Comparison of ENCODE assay signal across 7 cellular contexts in the genomic region with DNA sequence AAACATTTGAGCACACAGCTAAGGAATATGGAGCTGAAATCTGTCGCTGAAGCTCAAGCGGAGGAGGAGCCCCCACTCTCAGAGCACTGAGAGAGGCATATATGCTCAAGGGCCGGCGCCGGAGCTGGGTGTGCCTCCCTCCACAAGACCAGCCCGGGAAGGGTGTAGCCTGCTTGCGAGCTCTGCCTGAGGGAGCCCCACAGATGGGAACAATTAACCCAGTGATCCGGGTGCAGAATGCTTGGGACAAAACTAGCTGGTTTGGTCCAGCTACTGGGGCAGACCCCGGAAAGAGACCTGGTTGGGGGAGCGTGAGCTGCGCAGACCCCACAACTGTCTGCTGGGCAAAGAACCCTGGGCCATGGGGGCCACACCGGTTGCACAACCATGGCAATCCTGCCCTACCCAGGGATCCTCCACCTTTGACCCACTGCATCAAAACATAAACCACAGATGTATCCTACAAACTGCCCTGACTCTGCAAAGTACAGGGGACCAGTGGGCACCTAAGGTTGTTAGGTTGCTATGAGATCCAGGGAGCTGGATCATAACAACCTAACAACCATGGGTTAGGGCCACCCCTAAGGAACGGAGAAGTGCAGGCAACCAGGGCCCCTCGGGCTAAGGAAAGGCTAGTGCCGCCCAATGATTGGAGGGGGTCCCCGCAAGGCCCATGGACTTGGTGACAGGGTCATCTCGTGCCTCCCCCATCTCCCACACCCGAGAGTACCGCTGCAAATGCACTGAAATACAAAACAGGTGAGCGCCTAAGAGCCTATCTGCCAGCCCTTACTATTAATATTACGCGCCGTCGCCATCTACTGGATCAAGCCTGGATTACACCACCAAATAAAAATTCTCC. TPM values are rescaled to one million over a fixed set of nuclear protein-coding genes. Genes with fewer than 3 reads are reported as not detected.
DNase-seq lines count a peak whose midpoint lies in the region; ATAC-seq and TF ChIP-seq lines count a peak whose summit lies in the region.

No MANE protein-coding gene starts in this region.

- no peaks in the 10 kb centered on the region for H3K36me3 ChIP-seq in hepatocyte (replicated peaks; ENCODE audit: insufficient read depth, low read depth)
- no peaks in the 10 kb centered on the region for H3K36me3 ChIP-seq in spleen

- TF ChIP-seq POLR2A in spleen (IDR thresholded peaks at IDR 0.05) = no peak

- no peak overlapping the region for H3K4me3 ChIP-seq in hepatocyte
- no peak overlapping the region for H3K4me3 ChIP-seq in spleen

- no peaks in the 10 kb centered on the region for H3K9me3 Mint-ChIP-seq in activated naive CD8-positive, alpha-beta T cell treated with anti-CD3 and anti-CD28 coated beads, Interleukin-2, amount 50 U/mL, for 24 hours

- no peaks in the 10 kb centered on the region for H4K20me1 ChIP-seq in hepatocyte (ENCODE audit: insufficient read depth, poor library complexity, severe bottlenecking)

- no peak overlapping the region for H3K4me3 Mint-ChIP-seq in activated naive CD8-positive, alpha-beta T cell treated with anti-CD3 and anti-CD28 coated beads, Interleukin-2, amount 50 U/mL, for 24 hours

- H3K27ac ChIP-seq in hepatocyte = no peak overlapping the region
- no peak overlapping the region for H3K27ac ChIP-seq in spleen

- DNase-seq in GM03348 (ENCODE audit: low spot score) = peak; percentile 64
- peak; percentile 32 for DNase-seq in GM20000 (ENCODE audit: low spot score)
- DNase-seq in NCI-H526 (lab: John Stamatoyannopoulos, UW) = peak; percentile 57 to 82
- peak; percentile 27 for DNase-seq in activated naive CD8-positive, alpha-beta T cell treated with anti-CD3 and anti-CD28 coated beads, Interleukin-2, amount 50 U/mL, for 24 hours
- peak; percentile 74 for DNase-seq in hepatocyte (ENCODE audit: low spot score)
- peak; percentile 71 for DNase-seq in spleen

- no peaks in the 10 kb centered on the region for H3K27me3 ChIP-seq in hepatocyte
- peaks cover 0 to 10% (median 3%) of the 10 kb centered on the region in 7 donors for H3K27me3 ChIP-seq in spleen (replicated peaks in 1 of 7)

- 58% methylated on average over 24 of the region's 24 CpGs for WGBS in hepatocyte (ENCODE audit: low lambda C conversion rate, missing lambda C conversion rate)
- 55 to 66% (median 58%) methylated on average over 23 to 24 of the region's 24 CpGs for WGBS in spleen, 5 donors

- no peaks in the 10 kb centered on the region for H3K4me1 Mint-ChIP-seq in activated naive CD8-positive, alpha-beta T cell treated with anti-CD3 and anti-CD28 coated beads, Interleukin-2, amount 50 U/mL, for 24 hours

- no peak overlapping the region for H3K27ac Mint-ChIP-seq in activated naive CD8-positive, alpha-beta T cell treated with anti-CD3 and anti-CD28 coated beads, Interleukin-2, amount 50 U/mL, for 24 hours

- H3K27me3 Mint-ChIP-seq in activated naive CD8-positive, alpha-beta T cell treated with anti-CD3 and anti-CD28 coated beads, Interleukin-2, amount 50 U/mL, for 24 hours = peaks cover 1% of the 10 kb centered on the region

- H3K79me2 ChIP-seq in hepatocyte = no peaks in the 10 kb centered on the region

- intact Hi-C loops in spleen (cut with DNase I; ENCODE audit: low total_unique reads) = no loop called here

- H3K9me3 ChIP-seq in hepatocyte (ENCODE audit: low read depth) (no peaks in the 10 kb centered on the region), spleen (no peaks in the 10 kb centered on the region)

- ATAC-seq in HG03439 (IDR thresholded peaks at IDR 0.05; ENCODE audit: unreplicated experiment) = peak; percentile 87
- no peak for ATAC-seq in activated naive CD8-positive, alpha-beta T cell treated with anti-CD3 and anti-CD28 coated beads, Interleukin-2, amount 50 U/mL, for 24 hours

- H3K4me1 ChIP-seq in hepatocyte (ENCODE audit: insufficient read depth) (peaks cover 3% of the 10 kb centered on the region), spleen (no peaks in the 10 kb centered on the region)

- no peak overlapping the region for H2AFZ ChIP-seq in hepatocyte

- peak overlapping the region; percentile 12 for H3K4me2 ChIP-seq in hepatocyte

- H3K9me2 ChIP-seq in hepatocyte (replicated peaks; ENCODE audit: insufficient read depth) = no peaks in the 10 kb centered on the region

- H3K36me3 Mint-ChIP-seq in activated naive CD8-positive, alpha-beta T cell treated with anti-CD3 and anti-CD28 coated beads, Interleukin-2, amount 50 U/mL, for 24 hours (ENCODE audit: low read depth) = no peaks in the 10 kb centered on the region

- TF ChIP-seq CTCF in GM20000 (IDR thresholded peaks at IDR 0.05; ENCODE audit: extremely low read depth, missing control alignments) = peak; percentile 55
- TF ChIP-seq CTCF in hepatocyte (IDR thresholded peaks at IDR 0.05; ENCODE audit: poor library complexity) = peak; percentile 59
- peak in 6 of 11 experiments; percentile 30 to 54 (median 40) for TF ChIP-seq CTCF in spleen (IDR thresholded peaks at IDR 0.05 in 8 of 11, conservative IDR thresholded peaks at IDR 0.05 in 3 of 11)

RNA-seq across cellular contexts. Expression of a gene that starts 53.4 kb away (rescaled TPM):
- total RNA-seq in hepatocyte (0.03 and 0.12 TPM in 2 replicates), spleen (not detected)
- polyA plus RNA-seq in hepatocyte (0.28 TPM in 1 of 2 replicates, not detected in the other), spleen (under 1 TPM in 1 of 3 donors, not detected in 2; under 0.01 TPM)
